19 cellular contexts compared by ENCODE assay signal in the genomic region with DNA sequence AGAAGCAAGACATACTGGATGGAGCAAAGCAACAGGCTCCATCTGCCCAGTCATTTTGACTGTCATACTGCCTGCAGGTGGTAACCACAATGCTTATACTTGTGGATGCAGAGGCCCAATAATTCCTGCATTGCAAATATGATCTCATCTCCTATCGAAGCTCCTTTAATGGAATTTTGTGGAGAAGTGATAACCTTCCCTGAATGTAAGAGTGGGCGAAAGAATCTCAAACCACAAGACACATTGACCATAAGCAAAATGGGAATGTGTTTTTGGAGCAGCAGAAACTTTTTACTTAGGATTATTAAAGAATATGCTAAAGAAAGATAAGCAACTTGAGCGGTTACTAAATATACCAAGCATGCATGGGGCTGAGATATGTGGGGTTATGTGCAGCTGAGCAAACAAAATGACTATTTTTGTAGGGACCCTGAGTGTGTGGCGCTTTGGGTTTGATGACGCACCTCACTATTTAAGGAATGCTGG.
DNase-seq lines count a peak whose midpoint lies in the region; ATAC-seq and TF ChIP-seq lines count a peak whose summit lies in the region.
"Had no signal": no experiment of that assay in that cellular context is flagged by ENCODE, and none has a peak within 500 bp of the region (broad histone marks: within the 10 kb centered on the region; RNA-seq: fewer than 3 reads in every experiment).

No MANE protein-coding gene starts in this region.

- in situ Hi-C loops in astrocyte of the spinal cord (cut with HindIII; ENCODE audit: low sequenced_read_pairs) (no loop called here), G401 (cut with HindIII; ENCODE audit: low sequenced_read_pairs) (no loop called here)

- no peak for ATAC-seq in HG03280 (IDR thresholded peaks at IDR 0.05; ENCODE audit: unreplicated experiment)
- ATAC-seq in HG03432 (IDR thresholded peaks at IDR 0.05; ENCODE audit: unreplicated experiment) = no peak
- ATAC-seq: effector memory CD8-positive, alpha-beta T cell; GM12878; left lobe of liver had no signal

- no peak overlapping the region for H3K4me3 ChIP-seq in astrocyte of the spinal cord (ENCODE audit: low read depth, low read length)
- no peak overlapping the region for H3K4me3 ChIP-seq in kidney epithelial cell (ENCODE audit: low read depth, low read length)
- H3K4me3 ChIP-seq: cardiac muscle cell, GM12878, skin epidermis, testis had no signal

- H3K36me3 ChIP-seq in kidney epithelial cell (ENCODE audit: control insufficient read depth, insufficient read depth, low read length) = no peaks in the 10 kb centered on the region
- H3K36me3 ChIP-seq: cardiac muscle cell had no signal

- H3K27me3 ChIP-seq in kidney epithelial cell (ENCODE audit: control insufficient read depth, insufficient read depth, low read length) = no peaks in the 10 kb centered on the region
- H3K27me3 ChIP-seq: cardiac muscle cell, testis had no signal

- no peak for TF ChIP-seq CTCF in astrocyte of the spinal cord (IDR thresholded peaks at IDR 0.05; ENCODE audit: low read depth, low read length)
- no peak for TF ChIP-seq CTCF in kidney epithelial cell (IDR thresholded peaks at IDR 0.05; ENCODE audit: insufficient read depth, low read length, poor library complexity, severe bottlenecking)

- DNase-seq in Daoy (ENCODE audit: low read depth) = peak; percentile 95
- peak; percentile 91 for DNase-seq in LHCN-M2 (ENCODE audit: low read depth)
- peak; percentile 96 for DNase-seq in astrocyte of the spinal cord (ENCODE audit: low read depth, low spot score)
- DNase-seq in kidney epithelial cell (ENCODE audit: low read depth) = peak; percentile 18
- DNase-seq in NCI-H748 treated with DMSO at 0.1 percent for 48 hours (lab: John Stamatoyannopoulos, UW) = no peak
- no peak for DNase-seq in G401 (ENCODE audit: low spot score)
- DNase-seq: activated CD4-positive, alpha-beta T cell treated with anti-CD3 and anti-CD28 coated beads, Interleukin-2, amount 50 U/mL, for 4 hours; activated naive CD4-positive, alpha-beta T cell treated with anti-CD3 and anti-CD28 coated beads for 36 hours; effector memory CD8-positive, alpha-beta T cell; GDM1; Karpas-422; NK-92 treated with Interleukin-12 subunit alpha and Interleukin-12 subunit beta, amount 100 ng/mL, for 24 hours; testis had no signal

Comparison
In these comparisons a context has a peak if more than half of its experiments do, and no peak if none do; other contexts are left out.
1. DNase-seq: peak in Daoy (single experiment), LHCN-M2 (single experiment), astrocyte of the spinal cord (single experiment) and kidney epithelial cell (single experiment); none in NCI-H748 treated with DMSO at 0.1 percent for 48 hours (single experiment) and G401 (single experiment).